In genomic region chr13:95403349-95404140, GRCh38 we compare ENCODE assay signal across 1 cellular context.
TF ChIP-seq lines count a peak whose summit lies in the region.

No MANE protein-coding gene starts in this region.

TF ChIP-seq in GM23338, 12 proteins besides CTCF, POLR2A, EP300 and RAD21 (continued from another document):
- TF ChIP-seq, protein P1, sequence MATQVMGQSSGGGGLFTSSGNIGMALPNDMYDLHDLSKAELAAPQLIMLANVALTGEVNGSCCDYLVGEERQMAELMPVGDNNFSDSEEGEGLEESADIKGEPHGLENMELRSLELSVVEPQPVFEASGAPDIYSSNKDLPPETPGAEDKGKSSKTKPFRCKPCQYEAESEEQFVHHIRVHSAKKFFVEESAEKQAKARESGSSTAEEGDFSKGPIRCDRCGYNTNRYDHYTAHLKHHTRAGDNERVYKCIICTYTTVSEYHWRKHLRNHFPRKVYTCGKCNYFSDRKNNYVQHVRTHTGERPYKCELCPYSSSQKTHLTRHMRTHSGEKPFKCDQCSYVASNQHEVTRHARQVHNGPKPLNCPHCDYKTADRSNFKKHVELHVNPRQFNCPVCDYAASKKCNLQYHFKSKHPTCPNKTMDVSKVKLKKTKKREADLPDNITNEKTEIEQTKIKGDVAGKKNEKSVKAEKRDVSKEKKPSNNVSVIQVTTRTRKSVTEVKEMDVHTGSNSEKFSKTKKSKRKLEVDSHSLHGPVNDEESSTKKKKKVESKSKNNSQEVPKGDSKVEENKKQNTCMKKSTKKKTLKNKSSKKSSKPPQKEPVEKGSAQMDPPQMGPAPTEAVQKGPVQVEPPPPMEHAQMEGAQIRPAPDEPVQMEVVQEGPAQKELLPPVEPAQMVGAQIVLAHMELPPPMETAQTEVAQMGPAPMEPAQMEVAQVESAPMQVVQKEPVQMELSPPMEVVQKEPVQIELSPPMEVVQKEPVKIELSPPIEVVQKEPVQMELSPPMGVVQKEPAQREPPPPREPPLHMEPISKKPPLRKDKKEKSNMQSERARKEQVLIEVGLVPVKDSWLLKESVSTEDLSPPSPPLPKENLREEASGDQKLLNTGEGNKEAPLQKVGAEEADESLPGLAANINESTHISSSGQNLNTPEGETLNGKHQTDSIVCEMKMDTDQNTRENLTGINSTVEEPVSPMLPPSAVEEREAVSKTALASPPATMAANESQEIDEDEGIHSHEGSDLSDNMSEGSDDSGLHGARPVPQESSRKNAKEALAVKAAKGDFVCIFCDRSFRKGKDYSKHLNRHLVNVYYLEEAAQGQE (IDR thresholded peaks at IDR 0.05; ENCODE audit: unreplicated experiment), result no peak
TF ChIP-seq in GM23338: peak in this region for 1.
